In genomic region chr11:65471410-65471762, GRCh38 we compare ENCODE assay signal across 7 cellular contexts. TPM values are rescaled to one million over a fixed set of nuclear protein-coding genes. Genes with fewer than 3 reads are reported as not detected.
DNase-seq lines count a peak whose midpoint lies in the region; ATAC-seq, FAIRE-seq and TF ChIP-seq lines count a peak whose summit lies in the region.

No MANE protein-coding gene starts in this region.

- no peak for ATAC-seq in natural killer cell treated with Interleukin-12 subunit alpha and Interleukin-12 subunit beta and Interleukin-15 and Interleukin-18, amount 100 ng/mL, for 72 hours
- no peak for ATAC-seq in HG02588 (IDR thresholded peaks at IDR 0.05; ENCODE audit: unreplicated experiment)

- intact Hi-C loops in esophagus muscularis mucosa (cut with DNase I) = loop anchor here (5.0 kb wide), 1 partner anchor 36 kb away; no protein-coding TSS in a partner anchor

- no peak overlapping the region for H3K4me3 Mint-ChIP-seq in natural killer cell treated with Interleukin-12 subunit alpha and Interleukin-12 subunit beta and Interleukin-15 and Interleukin-18, amount 100 ng/mL, for 72 hours

- H3K27me3 ChIP-seq in WERI-Rb-1 (ENCODE audit: insufficient read depth, low read depth, severe bottlenecking) (no peaks in the 10 kb centered on the region), esophagus muscularis mucosa (no peaks in the 10 kb centered on the region)

- H3K36me3 Mint-ChIP-seq in natural killer cell treated with Interleukin-12 subunit alpha and Interleukin-12 subunit beta and Interleukin-15 and Interleukin-18, amount 100 ng/mL, for 72 hours = no peaks in the 10 kb centered on the region

- no peaks in the 10 kb centered on the region; the same call in 1 of the 2 replicates for H3K36me3 ChIP-seq in WERI-Rb-1
- H3K36me3 ChIP-seq in esophagus muscularis mucosa = no peaks in the 10 kb centered on the region

- H3K4me3 ChIP-seq in WERI-Rb-1 (ENCODE audit: low read depth, low read length) (no peak overlapping the region), esophagus muscularis mucosa (peak overlapping the region; percentile 32 to 42 (median 38))

- no peak for FAIRE-seq in HTR-8/SVneo (lab: Jason Lieb, UNC)

- peaks cover 9 to 10% of the 10 kb centered on the region in 2 donors for H3K4me1 Mint-ChIP-seq in natural killer cell treated with Interleukin-12 subunit alpha and Interleukin-12 subunit beta and Interleukin-15 and Interleukin-18, amount 100 ng/mL, for 72 hours (ENCODE audit: low read depth in 2 of 2)

- TF ChIP-seq EP300 in esophagus muscularis mucosa (IDR thresholded peaks at IDR 0.05) = peak; percentile 12

- H3K27ac ChIP-seq in WERI-Rb-1 (no peak overlapping the region; the same call in 1 of the 2 replicates), esophagus muscularis mucosa (replicated peaks in 1 of 4) (peak overlapping the region; percentile 93 to 99 (median 96))

- DNase-seq in EH (ENCODE audit: low read depth) (peak; percentile 89), HTR-8/SVneo (ENCODE audit: insufficient read length, low spot score) (peak; percentile 83), WERI-Rb-1 (peak; percentile 83), esophagus muscularis mucosa (ENCODE audit: extremely low spot score) (no peak), SKM-1 treated with dmso at 0.1 percent for 144 hours (lab: John Stamatoyannopoulos, UW; ENCODE audit: unreplicated experiment) (no peak)
- no peak for DNase-seq in natural killer cell treated with Interleukin-12 subunit alpha and Interleukin-12 subunit beta and Interleukin-15 and Interleukin-18, amount 100 ng/mL, for 72 hours (ENCODE audit: low spot score)

- WGBS in esophagus muscularis mucosa = 0% methylated on average over 2 of the region's 4 CpGs

- no peaks in the 10 kb centered on the region for H3K27me3 Mint-ChIP-seq in natural killer cell treated with Interleukin-12 subunit alpha and Interleukin-12 subunit beta and Interleukin-15 and Interleukin-18, amount 100 ng/mL, for 72 hours

- no peaks in the 10 kb centered on the region for H3K9me3 Mint-ChIP-seq in natural killer cell treated with Interleukin-12 subunit alpha and Interleukin-12 subunit beta and Interleukin-15 and Interleukin-18, amount 100 ng/mL, for 72 hours

- TF ChIP-seq CTCF in WERI-Rb-1 (IDR thresholded peaks at IDR 0.05; ENCODE audit: low read depth, low read length) (peak; percentile 90), esophagus muscularis mucosa (IDR thresholded peaks at IDR 0.05) (peak; percentile 59 to 78 (median 73))

- no peak for TF ChIP-seq POLR2A in esophagus muscularis mucosa (IDR thresholded peaks at IDR 0.05; ENCODE audit: low read depth)

- H3K9me3 ChIP-seq in WERI-Rb-1 (ENCODE audit: severe bottlenecking) (no peaks in the 10 kb centered on the region), esophagus muscularis mucosa (no peaks in the 10 kb centered on the region)

- H3K27ac Mint-ChIP-seq in natural killer cell treated with Interleukin-12 subunit alpha and Interleukin-12 subunit beta and Interleukin-15 and Interleukin-18, amount 100 ng/mL, for 72 hours = peak overlapping the region; percentile 87 to 90

- peaks cover 42 to 55% (median 52%) of the 10 kb centered on the region in 4 donors for H3K4me1 ChIP-seq in esophagus muscularis mucosa

RNA-seq across cellular contexts. Expression of gene MALAT1, which starts 27.5 kb away (rescaled TPM):
- over 10,000 TPM in 1 of 4 donors, 1,000 to 10,000 TPM in 3; 2,724 to 15,405 (median 5,373) TPM for total RNA-seq in esophagus muscularis mucosa
- total RNA-seq in natural killer cell treated with Interleukin-12 subunit alpha and Interleukin-12 subunit beta and Interleukin-15 and Interleukin-18, amount 100 ng/mL, for 72 hours = 1,000 to 10,000 TPM; 6,610 to 7,236 TPM

RNA-seq across cellular contexts. Expression of gene NEAT1, which starts 48.8 kb away (rescaled TPM):
- 100 to 1,000 TPM in 2 of 4 donors, 10 to 100 TPM in 2; 42.8 to 181 (median 96.0) TPM for total RNA-seq in esophagus muscularis mucosa
- total RNA-seq in natural killer cell treated with Interleukin-12 subunit alpha and Interleukin-12 subunit beta and Interleukin-15 and Interleukin-18, amount 100 ng/mL, for 72 hours = 100 to 1,000 TPM; 432 to 571 TPM

RNA-seq across cellular contexts. Expression of gene SCYL1, which starts 53.5 kb away (rescaled TPM):
- total RNA-seq in esophagus muscularis mucosa = 100 to 1,000 TPM in 2 of 4 donors, 10 to 100 TPM in 2; 74.3 to 115 (median 104) TPM
- total RNA-seq in natural killer cell treated with Interleukin-12 subunit alpha and Interleukin-12 subunit beta and Interleukin-15 and Interleukin-18, amount 100 ng/mL, for 72 hours = 100 to 1,000 TPM in 1 of 2 donors, 10 to 100 TPM in 1; 84.5 to 112 TPM

Comparison
In these comparisons a context has a peak if more than half of its experiments do, and no peak if none do; other contexts are left out.
1. DNase-seq: peak in EH (single experiment), HTR-8/SVneo (single experiment) and WERI-Rb-1 (single experiment); none in esophagus muscularis mucosa (single experiment), natural killer cell treated with Interleukin-12 subunit alpha and Interleukin-12 subunit beta and Interleukin-15 and Interleukin-18, amount 100 ng/mL, for 72 hours (single experiment) and SKM-1 treated with dmso at 0.1 percent for 144 hours (single experiment).